Comparison of ENCODE assay signal across 8 cellular contexts in genomic region chr2:9474361-9475117, GRCh38. TPM values are rescaled to one million over a fixed set of nuclear protein-coding genes. Genes with fewer than 3 reads are reported as not detected.
A peak's percentile ranks its signal among the peaks of the same experiment; 100 is the strongest.
DNase-seq lines count a peak whose midpoint lies in the region; ATAC-seq and TF ChIP-seq lines count a peak whose summit lies in the region.

Gene IAH1, plus strand, starts transcription at chr2:9474551. Its CDS starts 16 bp downstream, at chr2:9474567.

- intact Hi-C loops in Panc1 (cut with micrococcal nuclease; ENCODE audit: unreplicated experiment) (no loop called here), stomach (cut with DNase I; ENCODE audit: low total_unique reads) (no loop called here)

- H3F3A ChIP-seq in neural cell (ENCODE audit: insufficient read depth, low read length, poor library complexity, severe bottlenecking) = no peaks in the 10 kb centered on the region

- H3K4me3 ChIP-seq in BE2C (ENCODE audit: low read depth, low read length) = peak within 1 kb of the TSS; percentile 71
- H3K4me3 ChIP-seq in Panc1 (ENCODE audit: low read depth in 2 of 2, low read length in 2 of 2) = peak within 1 kb of the TSS; percentile 69 to 96
- peak within 1 kb of the TSS; percentile 74 for H3K4me3 ChIP-seq in fibroblast of the aortic adventitia (ENCODE audit: low read depth, low read length)
- peak within 1 kb of the TSS; percentile 66 for H3K4me3 ChIP-seq in neural cell (ENCODE audit: low read length)
- peak within 1 kb of the TSS; percentile 66 to 87 (median 80) for H3K4me3 ChIP-seq in stomach

- TF ChIP-seq POLR2A in GM18951 (IDR thresholded peaks at IDR 0.05; ENCODE audit: extremely low read depth, insufficient read depth, insufficient read length) (peak; percentile 80), stomach (IDR thresholded peaks at IDR 0.05) (no peak)

- H3K79me2 ChIP-seq in neural cell (replicated peaks; ENCODE audit: insufficient read depth, low read length) = no peaks in the 10 kb centered on the region

- H4K20me1 ChIP-seq in neural cell (ENCODE audit: insufficient read depth) = no peaks in the 10 kb centered on the region

- TF ChIP-seq EP300 in neural cell (conservative IDR thresholded peaks at IDR 0.05; ENCODE audit: poor library complexity, severe bottlenecking) (no peak), stomach (IDR thresholded peaks at IDR 0.05) (no peak)

- in situ Hi-C loops in GM18951 (cut with MboI; ENCODE audit: low sequenced_read_pairs, unreplicated experiment) = no loop called here
- in situ Hi-C loops in Panc1 (cut with HindIII; ENCODE audit: low pct_unique_long_range_greater_than_20kb, low sequenced_read_pairs) = no loop called here

- no peaks in the 10 kb centered on the region for H3K27me3 ChIP-seq in BE2C
- no peaks in the 10 kb centered on the region for H3K27me3 ChIP-seq in Panc1 (ENCODE audit: control insufficient read depth, insufficient read depth, low read length)
- H3K27me3 ChIP-seq in neural cell (ENCODE audit: insufficient read depth, low read depth, low read length) = no peaks in the 10 kb centered on the region
- H3K27me3 ChIP-seq in stomach = no peaks in the 10 kb centered on the region

- DNase-seq in BE2C (peak; percentile 59), Panc1 (ENCODE audit: low read depth, low spot score) (no peak), fibroblast of the aortic adventitia (ENCODE audit: low read depth) (peak; percentile 30), stomach (peak; percentile 63)
- DNase-seq in activated T-helper 9 cell treated with anti-CD3 and anti-CD28 coated beads, Interleukin-2, amount 50 U/mL, for 16 hours (ENCODE audit: low read depth) = peak; percentile 70

- H3K4me2 ChIP-seq in neural cell (ENCODE audit: low read length) = peak within 1 kb of the TSS; percentile 55

- H3K36me3 ChIP-seq in BE2C (peaks cover 17% of the 10 kb centered on the region), Panc1 (ENCODE audit: control insufficient read depth, insufficient read depth, low read length) (peaks cover 4% of the 10 kb centered on the region; the same call in 1 of the 2 replicates), neural cell (ENCODE audit: insufficient read depth, low read length) (no peaks in the 10 kb centered on the region), stomach (peaks cover 6 to 34% (median 31%) of the 10 kb centered on the region in 4 donors)

- TF ChIP-seq CTCF in BE2C (IDR thresholded peaks at IDR 0.05; ENCODE audit: low read depth, low read length) (no peak), Panc1 (IDR thresholded peaks at IDR 0.05) (no peak), fibroblast of the aortic adventitia (IDR thresholded peaks at IDR 0.05; ENCODE audit: insufficient read depth, low read length) (no peak), neural cell (IDR thresholded peaks at IDR 0.05; ENCODE audit: poor library complexity, severe bottlenecking) (no peak), stomach (IDR thresholded peaks at IDR 0.05) (no peak)

- ATAC-seq in HG03159 (IDR thresholded peaks at IDR 0.05; ENCODE audit: unreplicated experiment) (peak; percentile 77), Panc1 (peak; percentile 89)

- no TSS peak for BruUV-seq in Panc1 (replicated peaks; lab: Mats Ljungman, UMichigan)

- no peak for TF ChIP-seq RAD21 in neural cell (conservative IDR thresholded peaks at IDR 0.05)

- WGBS in stomach, 5 donors = 0 to 1% (median 1%) methylated on average over 54 to 95 of the region's 95 CpGs; no CpG with 5 or more reads in 1 of the 5 donors

- H3K4me1 ChIP-seq in BE2C = no peaks in the 10 kb centered on the region; the same call in 1 of the 2 replicates
- H3K4me1 ChIP-seq in Panc1 (ENCODE audit: control insufficient read depth, insufficient read depth, low read length) = peaks cover 17% of the 10 kb centered on the region
- H3K4me1 ChIP-seq in stomach = peaks cover 22 to 49% (median 41%) of the 10 kb centered on the region in 4 donors

- H3K9me3 ChIP-seq in BE2C (no peaks in the 10 kb centered on the region), Panc1 (ENCODE audit: control insufficient read depth, insufficient read depth, low read depth, low read length) (no peaks in the 10 kb centered on the region), neural cell (ENCODE audit: low read length) (no peaks in the 10 kb centered on the region), stomach (no peaks in the 10 kb centered on the region)

- H3K9ac ChIP-seq in neural cell (ENCODE audit: low read length) = peak within 1 kb of the TSS; percentile 55

- H3K9me2 ChIP-seq in neural cell (ENCODE audit: insufficient read depth, low read length) = no peaks in the 10 kb centered on the region

- POLR2A ChIA-PET in Panc1 (lab: Charles Lee) = interaction anchor here (0.6 to 0.7 kb wide), 2 partner anchors 110 to 141 kb away, joined by 3 read pairs; no protein-coding TSS in a partner anchor

- CTCF ChIA-PET in Panc1 (lab: Charles Lee) = interaction anchor here (0.6 kb wide), 1 partner anchor 354 kb away, joined by 8 read pairs; no protein-coding TSS in a partner anchor

- peak within 1 kb of the TSS; percentile 98 for H3K27ac ChIP-seq in Panc1 (ENCODE audit: low read length)
- H3K27ac ChIP-seq in neural cell (ENCODE audit: low read length) = no peak within 1 kb of the TSS
- peak within 1 kb of the TSS; percentile 87 to 95 (median 91) for H3K27ac ChIP-seq in stomach

- peak within 1 kb of the TSS; percentile 8 for H2AFZ ChIP-seq in neural cell (ENCODE audit: low read depth, low read length)

TF ChIP-seq in neural cell, 6 proteins besides CTCF, POLR2A, EP300 and RAD21:
- TF ChIP-seq MXI1 (conservative IDR thresholded peaks at IDR 0.05; ENCODE audit: poor library complexity, severe bottlenecking) = peak; percentile 29
- no peak for TF ChIP-seq EZH2 (IDR thresholded peaks at IDR 0.05; ENCODE audit: borderline replicate concordance, insufficient read depth, low read length, poor library complexity, severe bottlenecking)

RNA-seq across cellular contexts. Expression of gene IAH1, which starts in this region (rescaled TPM):
- polyA plus RNA-seq in BE2C (2012; ENCODE audit: insufficient read depth, insufficient read length, low read depth) = 30.5 TPM
- total RNA-seq in Panc1 (2021; ENCODE audit: unreplicated experiment) (72.2 TPM), fibroblast of the aortic adventitia (ENCODE audit: low replicate concordance) (30.7 and 51.7 TPM in 2 replicates), stomach (100 to 1,000 TPM in 1 of 5 donors, 10 to 100 TPM in 4; 29.8 to 204 (median 34.9) TPM)
- polyA plus RNA-seq in Panc1 (2012; ENCODE audit: insufficient read length) = 104 TPM
- polyA plus RNA-seq in neural cell (33.0 and 44.2 TPM in 2 replicates), stomach (10 to 100 TPM; 69.5 to 75.4 (median 69.6) TPM)
- 18.9 and 23.4 TPM in 2 replicates for polyA minus RNA-seq in neural cell
